ENCODE assay signal across 7 cellular contexts in the genomic region with DNA sequence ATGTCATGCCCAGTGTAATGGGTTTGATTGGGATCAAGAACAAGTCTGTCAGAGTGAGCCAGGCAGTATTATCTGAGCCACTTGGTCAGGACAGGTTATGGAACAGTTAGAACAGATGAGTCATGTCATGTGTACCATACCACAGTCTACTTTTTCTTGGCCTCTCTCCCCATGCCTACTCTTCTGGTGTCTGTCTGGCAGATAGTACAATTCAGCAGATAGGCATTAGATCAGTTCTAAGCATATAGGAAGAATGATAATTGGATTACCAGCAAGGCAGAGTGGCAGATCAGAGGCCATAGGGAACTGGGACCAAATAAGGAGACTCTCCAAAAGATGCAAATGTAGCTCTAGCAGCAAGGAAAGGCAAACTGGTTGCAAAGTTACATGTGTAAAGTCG. TPM values are rescaled to one million over a fixed set of nuclear protein-coding genes. Genes with fewer than 3 reads are reported as not detected.
A peak's percentile ranks its signal among the peaks of the same experiment; 100 is the strongest.
DNase-seq lines count a peak whose midpoint lies in the region; ATAC-seq and TF ChIP-seq lines count a peak whose summit lies in the region.

No MANE protein-coding gene starts in this region.

- intact Hi-C loops in prostate gland (cut with DNase I) = no loop called here

- no peak overlapping the region for H3K27ac ChIP-seq in prostate gland

- DNase-seq in HS-5 (ENCODE audit: low read depth) = peak; percentile 14
- peak; percentile 70 for DNase-seq in choroid plexus epithelial cell (ENCODE audit: low read depth)
- DNase-seq in prostate gland (ENCODE audit: low spot score) = peak; percentile 42
- no peak for DNase-seq in NCI-H345 treated with DMSO at 0.1 percent for 48 hours (lab: John Stamatoyannopoulos, UW; ENCODE audit: unreplicated experiment)
- DNase-seq in NCI-H187 treated with DMSO at 0.1 percent for 48 hours (lab: John Stamatoyannopoulos, UW) = no peak
- DNase-seq in stimulated activated CD4-positive, alpha-beta T cell treated with anti-CD3 and anti-CD28 coated beads, Interleukin-4, amount 100 ng/mL, for 1 hour = no peak

- WGBS in prostate gland = 48% methylated on average over 1 of the region's 1 CpG

- H3K9me3 ChIP-seq in prostate gland = no peaks in the 10 kb centered on the region

- H3K4me3 ChIP-seq in choroid plexus epithelial cell (ENCODE audit: low read depth, low read length) = no peak overlapping the region
- H3K4me3 ChIP-seq in prostate gland = no peak overlapping the region

- no peak for TF ChIP-seq POLR2A in prostate gland (IDR thresholded peaks at IDR 0.05)

- no peaks in the 10 kb centered on the region for H3K36me3 ChIP-seq in prostate gland

- peaks cover 4% of the 10 kb centered on the region for H3K4me1 ChIP-seq in prostate gland (replicated peaks)

- no peak for TF ChIP-seq CTCF in choroid plexus epithelial cell (conservative IDR thresholded peaks at IDR 0.05; ENCODE audit: low read depth, low read length)
- no peak for TF ChIP-seq CTCF in prostate gland (IDR thresholded peaks at IDR 0.05)

- H3K27me3 ChIP-seq in prostate gland (replicated peaks; ENCODE audit: insufficient read depth) = no peaks in the 10 kb centered on the region

- peak; percentile 71 for ATAC-seq in GM21360 (IDR thresholded peaks at IDR 0.05; ENCODE audit: unreplicated experiment)

RNA-seq across cellular contexts. Expression of a gene that starts 30.5 kb away (rescaled TPM):
- 10 to 100 TPM; 37.8 to 73.3 TPM for total RNA-seq in prostate gland

Comparison
In these comparisons a context has a peak if more than half of its experiments do, and no peak if none do; other contexts are left out.
1. DNase-seq: peak in HS-5 (single experiment), choroid plexus epithelial cell (single experiment) and prostate gland (single experiment); none in NCI-H345 treated with DMSO at 0.1 percent for 48 hours (single experiment), NCI-H187 treated with DMSO at 0.1 percent for 48 hours (single experiment) and stimulated activated CD4-positive, alpha-beta T cell treated with anti-CD3 and anti-CD28 coated beads, Interleukin-4, amount 100 ng/mL, for 1 hour (single experiment).